In the genomic region with DNA sequence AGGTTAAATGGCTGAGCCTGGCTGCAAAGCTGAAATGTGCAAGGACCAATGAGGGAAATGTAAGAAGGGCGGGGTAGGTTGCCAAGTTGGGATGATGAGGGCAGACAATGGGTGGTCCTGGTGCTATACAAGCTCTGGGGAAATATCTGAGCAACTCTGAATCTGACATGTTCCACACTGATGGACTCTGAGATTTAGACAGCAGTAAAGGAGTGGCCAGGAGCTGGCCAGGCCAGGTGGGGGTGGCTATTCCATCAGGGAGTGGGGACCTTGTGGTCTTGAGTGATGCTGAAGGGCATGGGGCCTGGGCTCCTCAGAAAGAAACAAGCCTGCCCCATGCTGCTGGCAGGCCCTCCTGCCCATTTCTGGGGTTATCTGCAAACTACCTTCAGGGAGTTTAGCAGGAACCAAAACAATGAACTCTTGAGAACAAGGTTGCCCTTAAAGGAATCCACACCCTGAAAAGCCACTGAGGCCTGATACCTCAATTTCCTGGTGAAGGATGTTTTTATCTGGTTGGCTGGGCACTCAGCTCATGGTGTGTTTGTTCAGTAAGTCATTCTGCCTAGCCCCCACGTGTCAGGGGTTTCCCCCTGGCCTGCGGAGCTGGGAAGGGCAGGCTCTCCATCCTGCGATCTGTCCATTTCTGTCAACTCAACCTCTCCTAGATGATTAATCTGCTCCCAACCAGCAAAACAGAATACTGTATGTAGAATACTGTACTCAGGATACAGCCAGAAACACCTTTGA, we compare ENCODE assay signal across 8 cellular contexts.
DNase-seq lines count a peak whose midpoint lies in the region; ATAC-seq, FAIRE-seq and TF ChIP-seq lines count a peak whose summit lies in the region.
"Had no signal": no experiment of that assay in that cellular context is flagged by ENCODE, and none has a peak within 500 bp of the region (broad histone marks: within the 10 kb centered on the region; RNA-seq: fewer than 3 reads in every experiment).

No MANE protein-coding gene starts in this region.

- WGBS in esophagus squamous epithelium, 2 donors: 47 to 55% methylated on average over 4 of the region's 4 CpGs

- H3K27ac Mint-ChIP-seq in astrocyte (ENCODE audit: unreplicated experiment) (peak overlapping the region; percentile 73), type B pancreatic cell (no peak overlapping the region)
- H3K27ac Mint-ChIP-seq: activated T-cell treated with anti-CD3 and anti-CD28 coated beads, Interleukin-2, amount 50 U/mL, for 24 hours had no signal

- H3K27me3 Mint-ChIP-seq in astrocyte (ENCODE audit: low read depth, unreplicated experiment) (peaks cover 3% of the 10 kb centered on the region), type B pancreatic cell (peaks cover 3% of the 10 kb centered on the region)
- H3K27me3 Mint-ChIP-seq: activated T-cell treated with anti-CD3 and anti-CD28 coated beads, Interleukin-2, amount 50 U/mL, for 24 hours had no signal

- H3K36me3 ChIP-seq in astrocyte (ENCODE audit: insufficient read depth, low read length) (no peaks in the 10 kb centered on the region), left lung (no peaks in the 10 kb centered on the region), esophagus squamous epithelium (no peaks in the 10 kb centered on the region)

- peak overlapping the region; percentile 49 for H3K27ac ChIP-seq in astrocyte (ENCODE audit: low read depth, low read length)
- H3K27ac ChIP-seq in left lung: no peak overlapping the region
- no peak overlapping the region for H3K27ac ChIP-seq in esophagus squamous epithelium

- H3K4me1 Mint-ChIP-seq in astrocyte (ENCODE audit: low read depth, unreplicated experiment) (peaks cover 17% of the 10 kb centered on the region), type B pancreatic cell (ENCODE audit: unreplicated experiment) (peaks cover 42% of the 10 kb centered on the region)

- no peaks in the 10 kb centered on the region for H3K9me3 Mint-ChIP-seq in astrocyte (ENCODE audit: unreplicated experiment)
- no peaks in the 10 kb centered on the region for H3K9me3 Mint-ChIP-seq in type B pancreatic cell
- H3K9me3 Mint-ChIP-seq: activated T-cell treated with anti-CD3 and anti-CD28 coated beads, Interleukin-2, amount 50 U/mL, for 24 hours had no signal

- no peaks in the 10 kb centered on the region for H4K20me1 ChIP-seq in astrocyte (ENCODE audit: insufficient read depth, low read length)

- H3K27me3 ChIP-seq in astrocyte (ENCODE audit: insufficient read depth, low read length) (no peaks in the 10 kb centered on the region), left lung (no peaks in the 10 kb centered on the region), esophagus squamous epithelium (no peaks in the 10 kb centered on the region)

- TF ChIP-seq CTCF in astrocyte (IDR thresholded peaks at IDR 0.05; ENCODE audit: insufficient read depth, low read depth, low read length): no peak
- TF ChIP-seq CTCF in left lung (IDR thresholded peaks at IDR 0.05): no peak
- no peak for TF ChIP-seq CTCF in type B pancreatic cell (conservative IDR thresholded peaks at IDR 0.05)
- TF ChIP-seq CTCF in esophagus squamous epithelium (IDR thresholded peaks at IDR 0.05): no peak

- FAIRE-seq in astrocyte (lab: Jason Lieb, UNC): peak; percentile 34
- FAIRE-seq in frontal cortex (lab: Jason Lieb, UNC): no peak

- intact Hi-C loops in left lung (cut with DNase I): no loop called here
- intact Hi-C loops in esophagus squamous epithelium (cut with DNase I): no loop called here

- H3K4me3 ChIP-seq in astrocyte (ENCODE audit: insufficient read depth, low read depth, low read length): no peak overlapping the region
- H3K4me3 ChIP-seq in left lung: no peak overlapping the region
- no peak overlapping the region for H3K4me3 ChIP-seq in esophagus squamous epithelium

- ATAC-seq in left lung: peak; percentile 22

- DNase-seq in HuH-7 (ENCODE audit: low spot score) (peak; percentile 28), astrocyte (ENCODE audit: low read depth) (peak; percentile 45), left lung (no peak), type B pancreatic cell (ENCODE audit: extremely low spot score, unreplicated experiment) (no peak), esophagus squamous epithelium (lab: John Stamatoyannopoulos, UW) (no peak), frontal cortex (ENCODE audit: low spot score in 2 of 2) (no peak), NCI-H524 treated with DMSO at 0.1 percent for 48 hours (lab: John Stamatoyannopoulos, UW) (no peak)
- DNase-seq: activated T-cell treated with anti-CD3 and anti-CD28 coated beads, Interleukin-2, amount 50 U/mL, for 24 hours had no signal

- H3K9ac ChIP-seq in astrocyte (ENCODE audit: low read length): peak overlapping the region; percentile 28

- H3K4me1 ChIP-seq in astrocyte (ENCODE audit: insufficient read depth, low read length) (peaks cover 17% of the 10 kb centered on the region), left lung (no peaks in the 10 kb centered on the region), esophagus squamous epithelium (no peaks in the 10 kb centered on the region)

- peak overlapping the region; percentile 39 for H2AFZ ChIP-seq in astrocyte (ENCODE audit: low read depth, low read length)

- H3K36me3 Mint-ChIP-seq in astrocyte (ENCODE audit: low read depth, unreplicated experiment) (peaks cover 1% of the 10 kb centered on the region), type B pancreatic cell (no peaks in the 10 kb centered on the region)

- H3K4me3 Mint-ChIP-seq in astrocyte (ENCODE audit: unreplicated experiment) (peak overlapping the region; percentile 17), type B pancreatic cell (peak overlapping the region; percentile 37)
- H3K4me3 Mint-ChIP-seq: activated T-cell treated with anti-CD3 and anti-CD28 coated beads, Interleukin-2, amount 50 U/mL, for 24 hours had no signal

- H3K79me2 ChIP-seq in astrocyte (ENCODE audit: insufficient read depth, low read length): no peaks in the 10 kb centered on the region

- no peak for TF ChIP-seq POLR2A in esophagus squamous epithelium (IDR thresholded peaks at IDR 0.05)

- H3K9me3 ChIP-seq in astrocyte (ENCODE audit: insufficient read depth, low read depth, low read length) (no peaks in the 10 kb centered on the region), left lung (no peaks in the 10 kb centered on the region), esophagus squamous epithelium (no peaks in the 10 kb centered on the region)

- peak overlapping the region; percentile 73 for H3K4me2 ChIP-seq in astrocyte (ENCODE audit: low read length)

Comparison
In these comparisons a context has a peak if more than half of its experiments do, and no peak if none do; other contexts are left out.
1. DNase-seq: peak in HuH-7 (single experiment) and astrocyte (single experiment); none in left lung (0 of 2), type B pancreatic cell (single experiment), esophagus squamous epithelium (single experiment), frontal cortex (0 of 2) and NCI-H524 treated with DMSO at 0.1 percent for 48 hours (single experiment).